Comparison of ENCODE assay signal across 1 cellular context in genomic region chr22:46815559-46815895, GRCh38.
A peak's percentile ranks its signal among the peaks of the same experiment; 100 is the strongest.
TF ChIP-seq lines count a peak whose summit lies in the region.

No MANE protein-coding gene starts in this region.

TF ChIP-seq in HepG2, 621 proteins besides CTCF, POLR2A, EP300 and RAD21 (continued from another document and continues in another):
- TF ChIP-seq, protein P1, sequence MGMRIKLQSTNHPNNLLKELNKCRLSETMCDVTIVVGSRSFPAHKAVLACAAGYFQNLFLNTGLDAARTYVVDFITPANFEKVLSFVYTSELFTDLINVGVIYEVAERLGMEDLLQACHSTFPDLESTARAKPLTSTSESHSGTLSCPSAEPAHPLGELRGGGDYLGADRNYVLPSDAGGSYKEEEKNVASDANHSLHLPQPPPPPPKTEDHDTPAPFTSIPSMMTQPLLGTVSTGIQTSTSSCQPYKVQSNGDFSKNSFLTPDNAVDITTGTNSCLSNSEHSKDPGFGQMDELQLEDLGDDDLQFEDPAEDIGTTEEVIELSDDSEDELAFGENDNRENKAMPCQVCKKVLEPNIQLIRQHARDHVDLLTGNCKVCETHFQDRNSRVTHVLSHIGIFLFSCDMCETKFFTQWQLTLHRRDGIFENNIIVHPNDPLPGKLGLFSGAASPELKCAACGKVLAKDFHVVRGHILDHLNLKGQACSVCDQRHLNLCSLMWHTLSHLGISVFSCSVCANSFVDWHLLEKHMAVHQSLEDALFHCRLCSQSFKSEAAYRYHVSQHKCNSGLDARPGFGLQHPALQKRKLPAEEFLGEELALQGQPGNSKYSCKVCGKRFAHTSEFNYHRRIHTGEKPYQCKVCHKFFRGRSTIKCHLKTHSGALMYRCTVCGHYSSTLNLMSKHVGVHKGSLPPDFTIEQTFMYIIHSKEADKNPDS (CRISPR knock-in tag; IDR thresholded peaks at IDR 0.05), result no peak
- TF ChIP-seq ZSCAN22 (CRISPR knock-in tag; IDR thresholded peaks at IDR 0.05), result no peak
- TF ChIP-seq SYNCRIP (IDR thresholded peaks at IDR 0.05; ENCODE audit: insufficient read depth, low read depth, low read length), result no peak
- TF ChIP-seq PHF8 (CRISPR knock-in tag; IDR thresholded peaks at IDR 0.05), result 0 out of 2 replicates have a peak, but pooled peaks have one; percentile 10
- no peak for TF ChIP-seq ZIK1 (CRISPR knock-in tag; IDR thresholded peaks at IDR 0.05; ENCODE audit: borderline replicate concordance, low read depth)
- TF ChIP-seq NFE2 (CRISPR knock-in tag; IDR thresholded peaks at IDR 0.05), result no peak
- 0 out of 2 replicates have a peak, but pooled peaks have one; percentile 25 for TF ChIP-seq SP2 (CRISPR knock-in tag; IDR thresholded peaks at IDR 0.05)
- TF ChIP-seq, protein P2, sequence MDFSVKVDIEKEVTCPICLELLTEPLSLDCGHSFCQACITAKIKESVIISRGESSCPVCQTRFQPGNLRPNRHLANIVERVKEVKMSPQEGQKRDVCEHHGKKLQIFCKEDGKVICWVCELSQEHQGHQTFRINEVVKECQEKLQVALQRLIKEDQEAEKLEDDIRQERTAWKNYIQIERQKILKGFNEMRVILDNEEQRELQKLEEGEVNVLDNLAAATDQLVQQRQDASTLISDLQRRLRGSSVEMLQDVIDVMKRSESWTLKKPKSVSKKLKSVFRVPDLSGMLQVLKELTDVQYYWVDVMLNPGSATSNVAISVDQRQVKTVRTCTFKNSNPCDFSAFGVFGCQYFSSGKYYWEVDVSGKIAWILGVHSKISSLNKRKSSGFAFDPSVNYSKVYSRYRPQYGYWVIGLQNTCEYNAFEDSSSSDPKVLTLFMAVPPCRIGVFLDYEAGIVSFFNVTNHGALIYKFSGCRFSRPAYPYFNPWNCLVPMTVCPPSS (IDR thresholded peaks at IDR 0.05), result no peak
- TF ChIP-seq, protein P3, sequence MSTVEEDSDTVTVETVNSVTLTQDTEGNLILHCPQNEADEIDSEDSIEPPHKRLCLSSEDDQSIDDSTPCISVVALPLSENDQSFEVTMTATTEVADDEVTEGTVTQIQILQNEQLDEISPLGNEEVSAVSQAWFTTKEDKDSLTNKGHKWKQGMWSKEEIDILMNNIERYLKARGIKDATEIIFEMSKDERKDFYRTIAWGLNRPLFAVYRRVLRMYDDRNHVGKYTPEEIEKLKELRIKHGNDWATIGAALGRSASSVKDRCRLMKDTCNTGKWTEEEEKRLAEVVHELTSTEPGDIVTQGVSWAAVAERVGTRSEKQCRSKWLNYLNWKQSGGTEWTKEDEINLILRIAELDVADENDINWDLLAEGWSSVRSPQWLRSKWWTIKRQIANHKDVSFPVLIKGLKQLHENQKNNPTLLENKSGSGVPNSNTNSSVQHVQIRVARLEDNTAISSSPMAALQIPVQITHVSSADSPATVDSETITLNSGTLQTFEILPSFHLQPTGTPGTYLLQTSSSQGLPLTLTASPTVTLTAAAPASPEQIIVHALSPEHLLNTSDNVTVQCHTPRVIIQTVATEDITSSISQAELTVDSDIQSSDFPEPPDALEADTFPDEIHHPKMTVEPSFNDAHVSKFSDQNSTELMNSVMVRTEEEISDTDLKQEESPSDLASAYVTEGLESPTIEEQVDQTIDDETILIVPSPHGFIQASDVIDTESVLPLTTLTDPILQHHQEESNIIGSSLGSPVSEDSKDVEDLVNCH (CRISPR knock-in tag; IDR thresholded peaks at IDR 0.05), result no peak
- peak; percentile 95 for TF ChIP-seq ZNF263 (CRISPR knock-in tag; IDR thresholded peaks at IDR 0.05)
- no peak for TF ChIP-seq PAWR (CRISPR knock-in tag; IDR thresholded peaks at IDR 0.05; ENCODE audit: borderline replicate concordance)
- no peak for TF ChIP-seq ZNF451 (CRISPR knock-in tag; IDR thresholded peaks at IDR 0.05)
- TF ChIP-seq TBP (CRISPR knock-in tag; IDR thresholded peaks at IDR 0.05), result no peak
- TF ChIP-seq HNF1B (CRISPR knock-in tag; IDR thresholded peaks at IDR 0.05), result peak; percentile 65; the same call in 1 of the 2 replicates
- no peak for TF ChIP-seq TCF7 (IDR thresholded peaks at IDR 0.05; ENCODE audit: low read depth)
- TF ChIP-seq MIER2 (CRISPR knock-in tag; IDR thresholded peaks at IDR 0.05), result no peak
- TF ChIP-seq ATM (IDR thresholded peaks at IDR 0.05; ENCODE audit: borderline replicate concordance), result no peak
- TF ChIP-seq ZNF264 (CRISPR knock-in tag; IDR thresholded peaks at IDR 0.05), result no peak
- no peak for TF ChIP-seq JUND (CRISPR knock-in tag; IDR thresholded peaks at IDR 0.05)
- TF ChIP-seq NR2F1 (CRISPR knock-in tag; IDR thresholded peaks at IDR 0.05), result no peak
- TF ChIP-seq, protein P4, sequence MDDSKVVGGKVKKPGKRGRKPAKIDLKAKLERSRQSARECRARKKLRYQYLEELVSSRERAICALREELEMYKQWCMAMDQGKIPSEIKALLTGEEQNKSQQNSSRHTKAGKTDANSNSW (CRISPR knock-in tag; IDR thresholded peaks at IDR 0.05; ENCODE audit: borderline replicate concordance), result no peak
- no peak for TF ChIP-seq ESRRA (CRISPR knock-in tag; IDR thresholded peaks at IDR 0.05; ENCODE audit: low read depth)
- TF ChIP-seq ZNF121 (CRISPR knock-in tag; IDR thresholded peaks at IDR 0.05), result no peak
- no peak for TF ChIP-seq CREB1 (IDR thresholded peaks at IDR 0.05)
- TF ChIP-seq CREB1 (CRISPR knock-in tag; IDR thresholded peaks at IDR 0.05), result no peak
- no peak for TF ChIP-seq IRF1 (CRISPR knock-in tag; IDR thresholded peaks at IDR 0.05; ENCODE audit: low read depth)
- TF ChIP-seq, protein P5, sequence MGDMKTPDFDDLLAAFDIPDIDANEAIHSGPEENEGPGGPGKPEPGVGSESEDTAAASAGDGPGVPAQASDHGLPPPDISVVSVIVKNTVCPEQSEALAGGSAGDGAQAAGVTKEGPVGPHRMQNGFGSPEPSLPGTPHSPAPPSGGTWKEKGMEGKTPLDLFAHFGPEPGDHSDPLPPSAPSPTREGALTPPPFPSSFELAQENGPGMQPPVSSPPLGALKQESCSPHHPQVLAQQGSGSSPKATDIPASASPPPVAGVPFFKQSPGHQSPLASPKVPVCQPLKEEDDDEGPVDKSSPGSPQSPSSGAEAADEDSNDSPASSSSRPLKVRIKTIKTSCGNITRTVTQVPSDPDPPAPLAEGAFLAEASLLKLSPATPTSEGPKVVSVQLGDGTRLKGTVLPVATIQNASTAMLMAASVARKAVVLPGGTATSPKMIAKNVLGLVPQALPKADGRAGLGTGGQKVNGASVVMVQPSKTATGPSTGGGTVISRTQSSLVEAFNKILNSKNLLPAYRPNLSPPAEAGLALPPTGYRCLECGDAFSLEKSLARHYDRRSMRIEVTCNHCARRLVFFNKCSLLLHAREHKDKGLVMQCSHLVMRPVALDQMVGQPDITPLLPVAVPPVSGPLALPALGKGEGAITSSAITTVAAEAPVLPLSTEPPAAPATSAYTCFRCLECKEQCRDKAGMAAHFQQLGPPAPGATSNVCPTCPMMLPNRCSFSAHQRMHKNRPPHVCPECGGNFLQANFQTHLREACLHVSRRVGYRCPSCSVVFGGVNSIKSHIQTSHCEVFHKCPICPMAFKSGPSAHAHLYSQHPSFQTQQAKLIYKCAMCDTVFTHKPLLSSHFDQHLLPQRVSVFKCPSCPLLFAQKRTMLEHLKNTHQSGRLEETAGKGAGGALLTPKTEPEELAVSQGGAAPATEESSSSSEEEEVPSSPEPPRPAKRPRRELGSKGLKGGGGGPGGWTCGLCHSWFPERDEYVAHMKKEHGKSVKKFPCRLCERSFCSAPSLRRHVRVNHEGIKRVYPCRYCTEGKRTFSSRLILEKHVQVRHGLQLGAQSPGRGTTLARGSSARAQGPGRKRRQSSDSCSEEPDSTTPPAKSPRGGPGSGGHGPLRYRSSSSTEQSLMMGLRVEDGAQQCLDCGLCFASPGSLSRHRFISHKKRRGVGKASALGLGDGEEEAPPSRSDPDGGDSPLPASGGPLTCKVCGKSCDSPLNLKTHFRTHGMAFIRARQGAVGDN (CRISPR knock-in tag; IDR thresholded peaks at IDR 0.05), result no peak
- no peak for TF ChIP-seq HOXA9 (CRISPR knock-in tag; IDR thresholded peaks at IDR 0.05; ENCODE audit: borderline replicate concordance)
- TF ChIP-seq ZBTB20 (CRISPR knock-in tag; IDR thresholded peaks at IDR 0.05; ENCODE audit: borderline replicate concordance, low read depth), result no peak
- TF ChIP-seq NCOR1 (IDR thresholded peaks at IDR 0.05; ENCODE audit: borderline replicate concordance, low read length), result peak; percentile 17; the same call in 1 of the 2 replicates
- TF ChIP-seq ZNF343 (CRISPR knock-in tag; IDR thresholded peaks at IDR 0.05), result no peak
- TF ChIP-seq ZNF543 (CRISPR knock-in tag; IDR thresholded peaks at IDR 0.05), result no peak
- 0 out of 2 replicates have a peak, but pooled peaks have one; percentile 52 for TF ChIP-seq ZNF572 (CRISPR knock-in tag; IDR thresholded peaks at IDR 0.05)
- TF ChIP-seq, protein P6, sequence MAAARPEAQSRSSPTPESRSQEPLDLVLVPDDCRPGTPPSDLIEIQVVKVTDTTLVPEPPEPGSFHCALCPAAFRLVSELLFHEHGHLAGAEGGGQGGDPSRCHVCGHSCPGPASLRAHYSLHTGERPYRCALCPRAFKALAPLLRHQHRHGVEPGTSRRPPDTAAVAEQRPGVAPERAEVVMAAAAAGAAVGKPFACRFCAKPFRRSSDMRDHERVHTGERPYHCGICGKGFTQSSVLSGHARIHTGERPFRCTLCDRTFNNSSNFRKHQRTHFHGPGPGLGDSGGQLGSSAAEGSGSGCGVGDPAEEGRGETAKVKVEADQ (CRISPR knock-in tag; IDR thresholded peaks at IDR 0.05; ENCODE audit: borderline replicate concordance), result no peak
- TF ChIP-seq ATF5 (CRISPR knock-in tag; IDR thresholded peaks at IDR 0.05; ENCODE audit: low read depth), result no peak
- TF ChIP-seq, protein P7, sequence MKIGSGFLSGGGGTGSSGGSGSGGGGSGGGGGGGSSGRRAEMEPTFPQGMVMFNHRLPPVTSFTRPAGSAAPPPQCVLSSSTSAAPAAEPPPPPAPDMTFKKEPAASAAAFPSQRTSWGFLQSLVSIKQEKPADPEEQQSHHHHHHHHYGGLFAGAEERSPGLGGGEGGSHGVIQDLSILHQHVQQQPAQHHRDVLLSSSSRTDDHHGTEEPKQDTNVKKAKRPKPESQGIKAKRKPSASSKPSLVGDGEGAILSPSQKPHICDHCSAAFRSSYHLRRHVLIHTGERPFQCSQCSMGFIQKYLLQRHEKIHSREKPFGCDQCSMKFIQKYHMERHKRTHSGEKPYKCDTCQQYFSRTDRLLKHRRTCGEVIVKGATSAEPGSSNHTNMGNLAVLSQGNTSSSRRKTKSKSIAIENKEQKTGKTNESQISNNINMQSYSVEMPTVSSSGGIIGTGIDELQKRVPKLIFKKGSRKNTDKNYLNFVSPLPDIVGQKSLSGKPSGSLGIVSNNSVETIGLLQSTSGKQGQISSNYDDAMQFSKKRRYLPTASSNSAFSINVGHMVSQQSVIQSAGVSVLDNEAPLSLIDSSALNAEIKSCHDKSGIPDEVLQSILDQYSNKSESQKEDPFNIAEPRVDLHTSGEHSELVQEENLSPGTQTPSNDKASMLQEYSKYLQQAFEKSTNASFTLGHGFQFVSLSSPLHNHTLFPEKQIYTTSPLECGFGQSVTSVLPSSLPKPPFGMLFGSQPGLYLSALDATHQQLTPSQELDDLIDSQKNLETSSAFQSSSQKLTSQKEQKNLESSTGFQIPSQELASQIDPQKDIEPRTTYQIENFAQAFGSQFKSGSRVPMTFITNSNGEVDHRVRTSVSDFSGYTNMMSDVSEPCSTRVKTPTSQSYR (CRISPR knock-in tag; IDR thresholded peaks at IDR 0.05; ENCODE audit: borderline replicate concordance), result no peak
